Comparison of ENCODE assay signal across 14 cellular contexts in genomic region chr14:61438036-61438435, GRCh38.
DNase-seq lines count a peak whose midpoint lies in the region; ATAC-seq, FAIRE-seq and TF ChIP-seq lines count a peak whose summit lies in the region.
"Had no signal": no experiment of that assay in that cellular context is flagged by ENCODE, and none has a peak within 500 bp of the region (broad histone marks: within the 10 kb centered on the region; RNA-seq: fewer than 3 reads in every experiment).

No MANE protein-coding gene starts in this region.

- H3K27ac ChIP-seq in iPS-20b (ENCODE audit: low read length) (no peak overlapping the region), thymus (ENCODE audit: low read depth) (peak overlapping the region; percentile 36)

- no peaks in the 10 kb centered on the region for H3K27me3 Mint-ChIP-seq in activated CD4-positive, alpha-beta T cell treated with anti-CD3 and anti-CD28 coated beads, Interleukin-2, amount 10 ng/mL, durations not matched to agents 7 days and 5 days
- no peaks in the 10 kb centered on the region for H3K27me3 Mint-ChIP-seq in activated CD4-positive, alpha-beta memory T cell treated with anti-CD3 and anti-CD28 coated beads for 36 hours

- H3K4me1 Mint-ChIP-seq in activated CD4-positive, alpha-beta T cell treated with anti-CD3 and anti-CD28 coated beads, Interleukin-2, amount 10 ng/mL, durations not matched to agents 7 days and 5 days, result peaks cover 94% of the 10 kb centered on the region
- peaks cover 91% of the 10 kb centered on the region for H3K4me1 Mint-ChIP-seq in activated CD4-positive, alpha-beta memory T cell treated with anti-CD3 and anti-CD28 coated beads for 36 hours (ENCODE audit: low read depth)

- H3K9me3 ChIP-seq in iPS-20b (ENCODE audit: insufficient read depth, low read depth, low read length) (no peaks in the 10 kb centered on the region), thymus (ENCODE audit: control insufficient read depth) (no peaks in the 10 kb centered on the region)
- H3K9me3 ChIP-seq: mucosa of descending colon, right atrium auricular region had no signal

- no peak for ATAC-seq in GM18502 (IDR thresholded peaks at IDR 0.05; ENCODE audit: poor library complexity, unreplicated experiment)

- H3K4me3 ChIP-seq in iPS-20b (ENCODE audit: low read length) (no peak overlapping the region), thymus (ENCODE audit: low read length) (no peak overlapping the region)
- H3K4me3 ChIP-seq: mucosa of descending colon, right atrium auricular region had no signal

- H3K9ac ChIP-seq in iPS-20b (ENCODE audit: low read depth, low read length), result peak overlapping the region; percentile 21; the same call in 1 of the 2 replicates

- no peak for DNase-seq in activated CD4-positive, alpha-beta T cell treated with anti-CD3 and anti-CD28 coated beads, Interleukin-2, amount 10 ng/mL, durations not matched to agents 7 days and 5 days
- no peak for DNase-seq in activated CD4-positive, alpha-beta T cell treated with anti-CD3 and anti-CD28 coated beads for 48 hours
- DNase-seq in activated CD4-positive, alpha-beta memory T cell treated with anti-CD3 and anti-CD28 coated beads for 36 hours, result no peak
- DNase-seq in DMS53 treated with DMSO at 0.1 percent for 48 hours (lab: John Stamatoyannopoulos, UW; ENCODE audit: unreplicated experiment), result no peak
- no peak for DNase-seq in D721Med (ENCODE audit: insufficient read length, low spot score)
- DNase-seq: DMS53, mucosa of descending colon, NCI-H1092 treated with DMSO at 0.1 percent for 48 hours, NCI-H524 treated with DMSO at 0.1 percent for 48 hours had no signal

- H3K36me3 Mint-ChIP-seq in activated CD4-positive, alpha-beta T cell treated with anti-CD3 and anti-CD28 coated beads, Interleukin-2, amount 10 ng/mL, durations not matched to agents 7 days and 5 days (ENCODE audit: low read depth), result peaks cover 67% of the 10 kb centered on the region
- peaks cover 5% of the 10 kb centered on the region for H3K36me3 Mint-ChIP-seq in activated CD4-positive, alpha-beta memory T cell treated with anti-CD3 and anti-CD28 coated beads for 36 hours

- peak overlapping the region; percentile 72 for H3K4me3 Mint-ChIP-seq in activated CD4-positive, alpha-beta T cell treated with anti-CD3 and anti-CD28 coated beads, Interleukin-2, amount 10 ng/mL, durations not matched to agents 7 days and 5 days
- peak overlapping the region; percentile 4 for H3K4me3 Mint-ChIP-seq in activated CD4-positive, alpha-beta memory T cell treated with anti-CD3 and anti-CD28 coated beads for 36 hours

- H3K36me3 ChIP-seq in iPS-20b (ENCODE audit: insufficient read depth, low read depth, low read length), result no peaks in the 10 kb centered on the region
- no peaks in the 10 kb centered on the region for H3K36me3 ChIP-seq in thymus (ENCODE audit: control insufficient read depth, insufficient read depth)
- H3K36me3 ChIP-seq: right atrium auricular region had no signal

- intact Hi-C loops in activated CD4-positive, alpha-beta memory T cell treated with anti-CD3 and anti-CD28 coated beads for 36 hours (cut with micrococcal nuclease), result loop anchor here (2.0 kb wide), 4 partner anchors 15 to 111 kb away; no protein-coding TSS in a partner anchor

- CTCF ChIA-PET in activated CD4-positive, alpha-beta T cell treated with anti-CD3 and anti-CD28 coated beads, Interleukin-2, amount 10 ng/mL, durations not matched to agents 7 days and 5 days (lab: Charles Lee), result interaction anchor here (0.8 to 1.1 kb wide), 2 partner anchors 9 to 80 kb away, joined by 3 read pairs; no protein-coding TSS in a partner anchor
- CTCF ChIA-PET in activated CD4-positive, alpha-beta memory T cell treated with anti-CD3 and anti-CD28 coated beads for 36 hours (lab: Charles Lee), result interaction anchor here (0.6 kb wide), 1 partner anchor 95 kb away, joined by 3 read pairs; no protein-coding TSS in a partner anchor

- no peak for TF ChIP-seq CTCF in D721Med (IDR thresholded peaks at IDR 0.05; ENCODE audit: insufficient read depth, missing control alignments)

- H3K27me3 ChIP-seq in iPS-20b (ENCODE audit: insufficient read depth, low read length) (no peaks in the 10 kb centered on the region), thymus (ENCODE audit: control insufficient read depth, insufficient read depth) (no peaks in the 10 kb centered on the region)
- H3K27me3 ChIP-seq: right atrium auricular region had no signal

- H3K4me1 ChIP-seq in iPS-20b (ENCODE audit: insufficient read depth, low read length) (peaks cover 22% of the 10 kb centered on the region), thymus (ENCODE audit: control insufficient read depth, insufficient read depth, low read length) (peaks cover 26% of the 10 kb centered on the region)

- FAIRE-seq in D721Med (lab: Jason Lieb, UNC), result no peak
- FAIRE-seq: GM19239 had no signal

- H3K27ac Mint-ChIP-seq in activated CD4-positive, alpha-beta T cell treated with anti-CD3 and anti-CD28 coated beads, Interleukin-2, amount 10 ng/mL, durations not matched to agents 7 days and 5 days, result peak overlapping the region; percentile 87
- H3K27ac Mint-ChIP-seq in activated CD4-positive, alpha-beta memory T cell treated with anti-CD3 and anti-CD28 coated beads for 36 hours, result peak overlapping the region; percentile 92

- H3K9me3 Mint-ChIP-seq in activated CD4-positive, alpha-beta T cell treated with anti-CD3 and anti-CD28 coated beads, Interleukin-2, amount 10 ng/mL, durations not matched to agents 7 days and 5 days, result peaks cover 3% of the 10 kb centered on the region
- H3K9me3 Mint-ChIP-seq in activated CD4-positive, alpha-beta memory T cell treated with anti-CD3 and anti-CD28 coated beads for 36 hours, result no peaks in the 10 kb centered on the region

- POLR2A ChIA-PET in activated CD4-positive, alpha-beta T cell treated with anti-CD3 and anti-CD28 coated beads, Interleukin-2, amount 10 ng/mL, durations not matched to agents 7 days and 5 days (lab: Charles Lee), result no interaction called here
- POLR2A ChIA-PET in activated CD4-positive, alpha-beta memory T cell treated with anti-CD3 and anti-CD28 coated beads for 36 hours (lab: Charles Lee), result no interaction called here

- 23% methylated on average over 6 of the region's 6 CpGs for WGBS in thymus
